Comparison of ENCODE assay signal across 16 cellular contexts in the genomic region with DNA sequence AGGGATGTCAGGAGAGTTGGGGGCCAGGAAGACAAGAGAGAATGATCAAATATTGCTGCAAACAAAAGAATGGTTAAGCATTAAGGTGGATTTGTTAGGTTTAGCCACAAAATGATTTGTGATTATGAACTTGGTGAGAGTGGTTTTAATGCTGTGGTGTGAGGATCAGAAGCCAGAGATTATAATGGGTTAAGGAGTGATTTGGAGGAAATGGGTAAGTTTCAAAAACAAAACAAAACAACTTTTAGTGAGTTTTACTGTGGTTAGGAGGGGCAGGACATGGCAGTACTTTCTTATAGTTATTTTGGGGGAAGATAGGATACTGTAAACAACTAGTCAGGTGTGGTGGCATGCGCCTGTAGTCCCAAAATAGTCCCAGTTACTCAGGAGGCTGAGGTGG. TPM values are rescaled to one million over a fixed set of nuclear protein-coding genes. Genes with fewer than 3 reads are reported as not detected.
DNase-seq lines count a peak whose midpoint lies in the region; ATAC-seq and TF ChIP-seq lines count a peak whose summit lies in the region.
"Had no signal": no experiment of that assay in that cellular context is flagged by ENCODE, and none has a peak within 500 bp of the region (broad histone marks: within the 10 kb centered on the region; RNA-seq: fewer than 3 reads in every experiment).

No MANE protein-coding gene starts in this region.

- H3K4me1 ChIP-seq in uterus (no peaks in the 10 kb centered on the region), tibial artery (peaks cover 0 to 7% (median 3%) of the 10 kb centered on the region in 4 donors)
- H3K4me1 ChIP-seq: BE2C had no signal

- intact Hi-C loops in CD4-positive, alpha-beta T cell (cut with DNase I, micrococcal nuclease) = no loop called here
- intact Hi-C loops in natural killer cell (cut with micrococcal nuclease) (no loop called here), uterus (cut with DNase I; ENCODE audit: low total_unique reads) (no loop called here), tibial artery (cut with DNase I; ENCODE audit: low total_unique reads) (no loop called here)

- peaks cover 26% of the 10 kb centered on the region for H3K36me3 Mint-ChIP-seq in CD4-positive, alpha-beta T cell (ENCODE audit: low read depth)
- H3K36me3 Mint-ChIP-seq in IgD-negative memory B cell (peaks cover 8% of the 10 kb centered on the region), natural killer cell (no peaks in the 10 kb centered on the region)
- H3K36me3 Mint-ChIP-seq in activated naive CD8-positive, alpha-beta T cell treated with anti-CD3 and anti-CD28 coated beads, Interleukin-2, amount 10 ng/mL, durations not matched to agents 7 days and 5 days = peaks cover 19% of the 10 kb centered on the region

- H3K9me3 ChIP-seq in CD4-positive, alpha-beta T cell (ENCODE audit: control insufficient read depth, low read length) = no peaks in the 10 kb centered on the region
- no peaks in the 10 kb centered on the region for H3K9me3 ChIP-seq in uterus
- H3K9me3 ChIP-seq in tibial artery = no peaks in the 10 kb centered on the region
- H3K9me3 ChIP-seq: BE2C, heart left ventricle, right atrium auricular region had no signal

- H3K4me3 ChIP-seq in uterus = no peak overlapping the region
- no peak overlapping the region for H3K4me3 ChIP-seq in tibial artery
- H3K4me3 ChIP-seq: heart left ventricle, right atrium auricular region had no signal

- no peak for TF ChIP-seq POLR2A in uterus (IDR thresholded peaks at IDR 0.05)

- H3K4me1 Mint-ChIP-seq in CD4-positive, alpha-beta T cell (ENCODE audit: low read depth) = peaks cover 41% of the 10 kb centered on the region
- H3K4me1 Mint-ChIP-seq in IgD-negative memory B cell = peaks cover 30 to 39% (median 30%) of the 10 kb centered on the region in 3 donors
- peaks cover 27% of the 10 kb centered on the region for H3K4me1 Mint-ChIP-seq in activated naive CD8-positive, alpha-beta T cell treated with anti-CD3 and anti-CD28 coated beads, Interleukin-2, amount 10 ng/mL, durations not matched to agents 7 days and 5 days
- H3K4me1 Mint-ChIP-seq in natural killer cell = peaks cover 22% of the 10 kb centered on the region in 2 donors

- CTCF ChIA-PET in CD4-positive, alpha-beta T cell (lab: Charles Lee) = interaction anchor here (1.1 kb wide), 1 partner anchor 24 kb away, joined by 4 read pairs; the partner anchor contains the start of gene DIP2B

- TF ChIP-seq CTCF in CD4-positive, alpha-beta T cell (IDR thresholded peaks at IDR 0.05) = no peak
- no peak for TF ChIP-seq CTCF in natural killer cell (IDR thresholded peaks at IDR 0.05)
- no peak for TF ChIP-seq CTCF in uterus (IDR thresholded peaks at IDR 0.05)
- no peak for TF ChIP-seq CTCF in tibial artery (IDR thresholded peaks at IDR 0.05)

- H3K27ac ChIP-seq in CD4-positive, alpha-beta T cell (ENCODE audit: low read depth, low read length) = no peak overlapping the region
- no peak overlapping the region for H3K27ac ChIP-seq in uterus
- H3K27ac ChIP-seq in tibial artery = no peak overlapping the region
- H3K27ac ChIP-seq: heart left ventricle, right atrium auricular region had no signal

- ATAC-seq in CD4-positive, alpha-beta T cell (ENCODE audit: poor library complexity) = no peak
- no peak for ATAC-seq in activated naive CD8-positive, alpha-beta T cell treated with anti-CD3 and anti-CD28 coated beads, Interleukin-2, amount 10 ng/mL, durations not matched to agents 7 days and 5 days (ENCODE audit: low read depth)
- no peak for ATAC-seq in natural killer cell

- no peaks in the 10 kb centered on the region for H3K9me3 Mint-ChIP-seq in CD4-positive, alpha-beta T cell
- H3K9me3 Mint-ChIP-seq in IgD-negative memory B cell (no peaks in the 10 kb centered on the region), natural killer cell (no peaks in the 10 kb centered on the region)
- no peaks in the 10 kb centered on the region for H3K9me3 Mint-ChIP-seq in activated naive CD8-positive, alpha-beta T cell treated with anti-CD3 and anti-CD28 coated beads, Interleukin-2, amount 10 ng/mL, durations not matched to agents 7 days and 5 days

- no peaks in the 10 kb centered on the region for H3K27me3 Mint-ChIP-seq in CD4-positive, alpha-beta T cell
- H3K27me3 Mint-ChIP-seq in IgD-negative memory B cell (no peaks in the 10 kb centered on the region), natural killer cell (ENCODE audit: low read depth in 2 of 2) (no peaks in the 10 kb centered on the region)
- H3K27me3 Mint-ChIP-seq in activated naive CD8-positive, alpha-beta T cell treated with anti-CD3 and anti-CD28 coated beads, Interleukin-2, amount 10 ng/mL, durations not matched to agents 7 days and 5 days = no peaks in the 10 kb centered on the region

- H3K36me3 ChIP-seq in uterus = no peaks in the 10 kb centered on the region
- H3K36me3 ChIP-seq in tibial artery = no peaks in the 10 kb centered on the region
- H3K36me3 ChIP-seq: right atrium auricular region had no signal

- DNase-seq in CD4-positive, alpha-beta T cell = no peak
- no peak for DNase-seq in activated naive CD8-positive, alpha-beta T cell treated with anti-CD3 and anti-CD28 coated beads, Interleukin-2, amount 10 ng/mL, durations not matched to agents 7 days and 5 days
- DNase-seq in natural killer cell = no peak
- no peak for DNase-seq in uterus
- DNase-seq in tibial artery = no peak
- no peak for DNase-seq in activated CD4-positive, CD25-positive, alpha-beta regulatory T cell treated with anti-CD3 and anti-CD28 coated beads, Interleukin-2, amount 50 U/mL, for 72 hours
- DNase-seq: activated CD4-positive, CD25-positive, alpha-beta regulatory T cell; activated T-cell treated with anti-CD3 and anti-CD28 coated beads, Interleukin-2, amount 50 U/mL, for 1 hour; BE2C; DMS79 treated with DMSO at 0.1 percent for 48 hours; heart left ventricle; NCI-H1694; NCI-H345; SW 1271 had no signal

- no peak overlapping the region for H3K4me3 Mint-ChIP-seq in CD4-positive, alpha-beta T cell
- peak overlapping the region in 2 of 4 donors; percentile 30 to 47 for H3K4me3 Mint-ChIP-seq in IgD-negative memory B cell
- peak overlapping the region; percentile 14 for H3K4me3 Mint-ChIP-seq in activated naive CD8-positive, alpha-beta T cell treated with anti-CD3 and anti-CD28 coated beads, Interleukin-2, amount 10 ng/mL, durations not matched to agents 7 days and 5 days
- H3K4me3 Mint-ChIP-seq in natural killer cell = no peak overlapping the region

- peak overlapping the region; percentile 63 for H3K27ac Mint-ChIP-seq in CD4-positive, alpha-beta T cell
- peak overlapping the region; percentile 5 to 42 (median 10) for H3K27ac Mint-ChIP-seq in IgD-negative memory B cell
- H3K27ac Mint-ChIP-seq in activated naive CD8-positive, alpha-beta T cell treated with anti-CD3 and anti-CD28 coated beads, Interleukin-2, amount 10 ng/mL, durations not matched to agents 7 days and 5 days = peak overlapping the region; percentile 71
- peak overlapping the region; percentile 4 to 50 for H3K27ac Mint-ChIP-seq in natural killer cell

- no peaks in the 10 kb centered on the region for H3K27me3 ChIP-seq in CD4-positive, alpha-beta T cell (ENCODE audit: control insufficient read depth, insufficient read depth, low read length)
- H3K27me3 ChIP-seq in uterus = no peaks in the 10 kb centered on the region
- no peaks in the 10 kb centered on the region for H3K27me3 ChIP-seq in tibial artery
- H3K27me3 ChIP-seq: BE2C, heart left ventricle, right atrium auricular region had no signal

- POLR2A ChIA-PET in CD4-positive, alpha-beta T cell (lab: Charles Lee) = interaction anchor here (0.7 to 1.5 kb wide), 2 partner anchors 11 to 24 kb away, joined by 3 to 4 read pairs; partner anchors contain the start of gene DIP2B
- POLR2A ChIA-PET in activated naive CD8-positive, alpha-beta T cell treated with anti-CD3 and anti-CD28 coated beads, Interleukin-2, amount 10 ng/mL, durations not matched to agents 7 days and 5 days (lab: Charles Lee) = no interaction called here

RNA-seq across cellular contexts. Expression of gene DIP2B, which starts 24.0 kb away (rescaled TPM):
- total RNA-seq in CD4-positive, alpha-beta T cell = 10 to 100 TPM; 29.5 to 30.0 TPM
- 16.4 TPM for polyA plus RNA-seq in IgD-negative memory B cell
- 10 to 100 TPM; 19.5 to 21.3 TPM for total RNA-seq in activated naive CD8-positive, alpha-beta T cell treated with anti-CD3 and anti-CD28 coated beads, Interleukin-2, amount 10 ng/mL, durations not matched to agents 7 days and 5 days
- 10 to 100 TPM; 17.2 to 23.2 (median 22.2) TPM for total RNA-seq in natural killer cell
- total RNA-seq in uterus = 10 to 100 TPM in 2 of 4 donors, 1 to 10 TPM in 2; 5.6 to 47.0 (median 14.9) TPM

Comparison
In these comparisons a context has a peak if more than half of its experiments do, and no peak if none do; other contexts are left out.
1. H3K27ac Mint-ChIP-seq: peak in every context shown above with its lines; median percentile 71 in activated naive CD8-positive, alpha-beta T cell treated with anti-CD3 and anti-CD28 coated beads, Interleukin-2, amount 10 ng/mL, durations not matched to agents 7 days and 5 days; 63 in CD4-positive, alpha-beta T cell; 27 in natural killer cell; 10 in IgD-negative memory B cell.